24 cellular contexts compared by ENCODE assay signal in genomic region chr19:54795763-54796162, GRCh38. TPM values are rescaled to one million over a fixed set of nuclear protein-coding genes. Genes with fewer than 3 reads are reported as not detected.
"Had no signal": no experiment of that assay in that cellular context is flagged by ENCODE, and none has a peak within 500 bp of the region (broad histone marks: within the 10 kb centered on the region; RNA-seq: fewer than 3 reads in every experiment).

No MANE protein-coding gene starts in this region.

- H3K4me1 ChIP-seq: colonic mucosa, left ventricle myocardium inferior, right atrium auricular region, tibial artery, uterus had no signal

- DNase-seq: activated CD4-positive, alpha-beta memory T cell treated with anti-CD3 and anti-CD28 coated beads for 36 hours; activated effector memory CD4-positive, alpha-beta T cell treated with Interleukin-2 at 50 U/mL for 16 hours; activated T-cell treated with anti-CD3 and anti-CD28 coated beads, Interleukin-2, amount 50 U/mL, for 4 hours; caudate nucleus; hypothalamus; left ventricle myocardium inferior; mucosa of descending colon; naive thymus-derived CD8-positive, alpha-beta T cell; stimulated activated CD4-positive, alpha-beta T cell treated with anti-CD3 and anti-CD28 coated beads, Interleukin-4, amount 100 ng/mL, for 24 hours; stimulated activated naive CD4-positive, alpha-beta T cell; T-helper 9 cell; tibial artery; uterus; WERI-Rb-1 had no signal

- H3K27me3 ChIP-seq: colonic mucosa, right atrium auricular region, tibial artery, uterus had no signal

- ATAC-seq: activated naive CD4-positive, alpha-beta T cell treated with anti-CD3 and anti-CD28 coated beads, Interleukin-2, amount 50 U/mL, for 72 hours; activated T-cell treated with anti-CD3 and anti-CD28 coated beads, Interleukin-2, amount 50 U/mL, for 4 hours; mucosa of descending colon; naive thymus-derived CD8-positive, alpha-beta T cell had no signal

- H3K4me3 Mint-ChIP-seq: activated CD4-positive, alpha-beta memory T cell treated with anti-CD3 and anti-CD28 coated beads for 36 hours; activated T-cell treated with anti-CD3 and anti-CD28 coated beads, Interleukin-2, amount 50 U/mL, for 4 hours; memory B cell; naive thymus-derived CD8-positive, alpha-beta T cell had no signal

- H3K9me3 Mint-ChIP-seq: activated CD4-positive, alpha-beta memory T cell treated with anti-CD3 and anti-CD28 coated beads for 36 hours had no signal

- H3K27ac ChIP-seq: colonic mucosa, left ventricle myocardium inferior, right atrium auricular region, skin epidermis, tibial artery, uterus, WERI-Rb-1 had no signal

- H3K27me3 Mint-ChIP-seq: progenitor cell of endocrine pancreas had no signal

- H3K4me3 ChIP-seq: colonic mucosa, left ventricle myocardium inferior, mucosa of descending colon, right atrium auricular region, skin epidermis, tibial artery, uterus had no signal

- H3K36me3 Mint-ChIP-seq: activated CD4-positive, alpha-beta memory T cell treated with anti-CD3 and anti-CD28 coated beads for 36 hours had no signal

- H3K27ac Mint-ChIP-seq: activated CD4-positive, alpha-beta memory T cell treated with anti-CD3 and anti-CD28 coated beads for 36 hours; activated naive CD4-positive, alpha-beta T cell treated with anti-CD3 and anti-CD28 coated beads, Interleukin-2, amount 50 U/mL, for 72 hours; memory B cell; naive thymus-derived CD8-positive, alpha-beta T cell; progenitor cell of endocrine pancreas had no signal

RNA-seq across cellular contexts. Expression of gene KIR2DL4, which starts 7.6 kb away (rescaled TPM):
- total RNA-seq: activated CD4-positive, alpha-beta memory T cell treated with anti-CD3 and anti-CD28 coated beads for 36 hours; activated T-cell treated with anti-CD3 and anti-CD28 coated beads, Interleukin-2, amount 50 U/mL, for 4 hours; colonic mucosa; kidney epithelial cell; left ventricle myocardium inferior; naive thymus-derived CD8-positive, alpha-beta T cell; progenitor cell of endocrine pancreas; right atrium auricular region; uterus had no signal
- polyA plus RNA-seq: esophagus had no signal

RNA-seq across cellular contexts. Expression of gene KIR3DL1, which starts 20.5 kb away (rescaled TPM):
- total RNA-seq: activated CD4-positive, alpha-beta memory T cell treated with anti-CD3 and anti-CD28 coated beads for 36 hours; colonic mucosa; glomerular endothelial cell; kidney epithelial cell; left ventricle myocardium inferior; mucosa of descending colon; progenitor cell of endocrine pancreas; right atrium auricular region; subcutaneous adipose tissue had no signal
- polyA plus RNA-seq: esophagus had no signal

RNA-seq across cellular contexts. Expression of gene KIR2DL1, which starts 26.2 kb away (rescaled TPM):
- total RNA-seq: activated CD4-positive, alpha-beta memory T cell treated with anti-CD3 and anti-CD28 coated beads for 36 hours; activated naive CD4-positive, alpha-beta T cell treated with anti-CD3 and anti-CD28 coated beads, Interleukin-2, amount 50 U/mL, for 72 hours; activated T-cell treated with anti-CD3 and anti-CD28 coated beads, Interleukin-2, amount 50 U/mL, for 4 hours; colonic mucosa; glomerular endothelial cell; kidney epithelial cell; left ventricle myocardium inferior; mucosa of descending colon; naive thymus-derived CD8-positive, alpha-beta T cell; progenitor cell of endocrine pancreas; right atrium auricular region; subcutaneous adipose tissue; uterus had no signal
- polyA plus RNA-seq: esophagus had no signal

RNA-seq across cellular contexts. Expression of gene KIR2DS4, which starts 36.7 kb away (rescaled TPM):
- total RNA-seq: activated CD4-positive, alpha-beta memory T cell treated with anti-CD3 and anti-CD28 coated beads for 36 hours; colonic mucosa; glomerular endothelial cell; kidney epithelial cell; left ventricle myocardium inferior; mucosa of descending colon; naive thymus-derived CD8-positive, alpha-beta T cell; progenitor cell of endocrine pancreas; right atrium auricular region; subcutaneous adipose tissue; uterus had no signal
- polyA plus RNA-seq: esophagus had no signal

RNA-seq across cellular contexts. Expression of gene KIR3DL2, which starts 54.5 kb away (rescaled TPM):
- total RNA-seq: colonic mucosa; glomerular endothelial cell; kidney epithelial cell; left ventricle myocardium inferior; naive thymus-derived CD8-positive, alpha-beta T cell; progenitor cell of endocrine pancreas; right atrium auricular region; subcutaneous adipose tissue had no signal
